ENCODE assay signal across 8 cellular contexts in genomic region chr19:9819590-9819898, GRCh38. TPM values are rescaled to one million over a fixed set of nuclear protein-coding genes. Genes with fewer than 3 reads are reported as not detected.
DNase-seq lines count a peak whose midpoint lies in the region; ATAC-seq and TF ChIP-seq lines count a peak whose summit lies in the region.

No MANE protein-coding gene starts in this region.

- no peak overlapping the region for H3K9ac ChIP-seq in skeletal muscle satellite cell (ENCODE audit: low read depth, low read length)

- peak overlapping the region; percentile 92 to 99 (median 94) for H3K4me3 ChIP-seq in esophagus muscularis mucosa
- H3K4me3 ChIP-seq in skeletal muscle satellite cell (ENCODE audit: low read length) = peak overlapping the region; percentile 70

- H3K36me3 ChIP-seq in esophagus muscularis mucosa = peaks cover 0 to 13% (median 3%) of the 10 kb centered on the region in 4 donors
- H3K36me3 ChIP-seq in skeletal muscle satellite cell (ENCODE audit: insufficient read depth, low read length) = no peaks in the 10 kb centered on the region

- H3K4me1 ChIP-seq in esophagus muscularis mucosa (peaks cover 12 to 36% (median 30%) of the 10 kb centered on the region in 4 donors), skeletal muscle satellite cell (ENCODE audit: control insufficient read depth, insufficient read depth, low read length) (peaks cover 19% of the 10 kb centered on the region)

- peak overlapping the region; percentile 83 for H3K4me2 ChIP-seq in skeletal muscle satellite cell (ENCODE audit: low read length)

- TF ChIP-seq EP300 in esophagus muscularis mucosa (IDR thresholded peaks at IDR 0.05) = no peak

- TF ChIP-seq CTCF in esophagus muscularis mucosa (IDR thresholded peaks at IDR 0.05) = no peak
- TF ChIP-seq CTCF in GM10266 (IDR thresholded peaks at IDR 0.05; ENCODE audit: control insufficient read depth, insufficient read depth, low read depth, missing control alignments) = no peak

- H3K27me3 ChIP-seq in esophagus muscularis mucosa (no peaks in the 10 kb centered on the region), skeletal muscle satellite cell (ENCODE audit: control insufficient read depth, insufficient read depth, low read length) (no peaks in the 10 kb centered on the region)

- H3K27ac ChIP-seq in esophagus muscularis mucosa (replicated peaks in 1 of 4) = peak overlapping the region; percentile 92 to 95 (median 92)

- intact Hi-C loops in esophagus muscularis mucosa (cut with DNase I) = no loop called here

- WGBS in esophagus muscularis mucosa = under 1% methylated on average over 20 of the region's 21 CpGs

- peaks cover 0 to 4% (median 0%) of the 10 kb centered on the region in 4 donors for H3K9me3 ChIP-seq in esophagus muscularis mucosa
- H3K9me3 ChIP-seq in skeletal muscle satellite cell (replicated peaks; ENCODE audit: low read length) = no peaks in the 10 kb centered on the region

- TF ChIP-seq POLR2A in GM19099 (IDR thresholded peaks at IDR 0.05; ENCODE audit: extremely low read depth, insufficient read length, low read depth) (peak; percentile 43), esophagus muscularis mucosa (IDR thresholded peaks at IDR 0.05; ENCODE audit: low read depth) (no peak)

- peak; percentile 98 to 99 for DNase-seq in SHP77 (lab: John Stamatoyannopoulos, UW)
- no peak for DNase-seq in esophagus muscularis mucosa (ENCODE audit: extremely low spot score)
- DNase-seq in anterior cingulate cortex (lab: John Stamatoyannopoulos, UW) = no peak
- DNase-seq in activated CD4-positive, alpha-beta T cell treated with anti-CD3 and anti-CD28 coated beads, Interleukin-2, amount 50 U/mL, for 1 hour = no peak
- DNase-seq in GM10266 (ENCODE audit: extremely low spot score) = no peak

- ATAC-seq in GM18868 (IDR thresholded peaks at IDR 0.05; ENCODE audit: unreplicated experiment) = no peak

RNA-seq across cellular contexts. Expression of gene FBXL12, which starts 0.7 kb away (rescaled TPM):
- 10 to 100 TPM; 15.8 to 32.7 (median 29.2) TPM for total RNA-seq in esophagus muscularis mucosa
- 16.8 and 22.3 TPM in 2 replicates for total RNA-seq in skeletal muscle satellite cell (2012; rRNA removed)

RNA-seq across cellular contexts. Expression of gene UBL5, which starts 8.2 kb away (rescaled TPM):
- total RNA-seq in esophagus muscularis mucosa = 100 to 1,000 TPM; 297 to 717 (median 464) TPM
- total RNA-seq in skeletal muscle satellite cell (2012; rRNA removed) = 234 and 301 TPM in 2 replicates

RNA-seq across cellular contexts. Expression of gene PIN1, which starts 15.6 kb away (rescaled TPM):
- 100 to 1,000 TPM; 113 to 183 (median 145) TPM for total RNA-seq in esophagus muscularis mucosa
- total RNA-seq in skeletal muscle satellite cell (2012; rRNA removed) = 78.3 and 82.3 TPM in 2 replicates

RNA-seq across cellular contexts. Expression of gene ZNF846, which starts 51.0 kb away (rescaled TPM):
- total RNA-seq in esophagus muscularis mucosa = 10 to 100 TPM; 19.7 to 43.2 (median 22.8) TPM
- total RNA-seq in skeletal muscle satellite cell (2012; rRNA removed) = 4.8 and 10.6 TPM in 2 replicates

Comparison
In these comparisons a context has a peak if more than half of its experiments do, and no peak if none do; other contexts are left out.
1. DNase-seq: peak in SHP77 (2 of 2); none in esophagus muscularis mucosa (single experiment), anterior cingulate cortex (0 of 58), activated CD4-positive, alpha-beta T cell treated with anti-CD3 and anti-CD28 coated beads, Interleukin-2, amount 50 U/mL, for 1 hour (single experiment) and GM10266 (single experiment).